ENCODE assay signal across 16 cellular contexts in genomic region chr17:81379523-81379942, GRCh38. TPM values are rescaled to one million over a fixed set of nuclear protein-coding genes. Genes with fewer than 3 reads are reported as not detected.
DNase-seq lines count a peak whose midpoint lies in the region; ATAC-seq and TF ChIP-seq lines count a peak whose summit lies in the region.
"Had no signal": no experiment of that assay in that cellular context is flagged by ENCODE, and none has a peak within 500 bp of the region (broad histone marks: within the 10 kb centered on the region; RNA-seq: fewer than 3 reads in every experiment).

No MANE protein-coding gene starts in this region.

- no peak for TF ChIP-seq CTCF in 22Rv1 (IDR thresholded peaks at IDR 0.05)
- no peak for TF ChIP-seq CTCF in IMR-90 (conservative IDR thresholded peaks at IDR 0.05; ENCODE audit: low read depth, low read length)
- peak in 3 of 7 experiments; percentile 11 to 27 (median 13) for TF ChIP-seq CTCF in body of pancreas (IDR thresholded peaks at IDR 0.05)

- DNase-seq in IMR-90, result no peak
- DNase-seq in body of pancreas, result peak; percentile 67 to 88 (median 80)
- no peak for DNase-seq in left lobe of liver (ENCODE audit: low spot score)
- DNase-seq in GF-D8 (lab: John Stamatoyannopoulos, UW), result no peak
- DNase-seq in activated CD4-positive, alpha-beta T cell treated with anti-CD3 and anti-CD28 coated beads, Interleukin-2, amount 50 U/mL, for 48 hours, result no peak
- no peak for DNase-seq in COR-L47 (lab: John Stamatoyannopoulos, UW)
- DNase-seq: activated CD4-positive, alpha-beta memory T cell treated with anti-CD3 and anti-CD28 coated beads, Interleukin-2, amount 10 ng/mL, durations not matched to agents 7 days and 5 days; activated naive CD4-positive, alpha-beta T cell; midbrain; NCI-H1417; stimulated activated CD4-positive, alpha-beta T cell treated with anti-CD3 and anti-CD28 coated beads, Interleukin-2, amount 100 ng/mL, for 24 hours; T-helper 2 cell had no signal

- H3K4me3 ChIP-seq in IMR-90 (ENCODE audit: insufficient read depth, low read depth, low read length) (no peak overlapping the region), body of pancreas (no peak overlapping the region)
- H3K4me3 ChIP-seq: esophagus muscularis mucosa, psoas muscle had no signal

- no peak overlapping the region for H3K23ac ChIP-seq in IMR-90 (ENCODE audit: low read depth, low read length)

- CTCF ChIA-PET in IMR-90 (lab: Yijun Ruan, JAX), result no interaction called here

- no peak for ATAC-seq in IMR-90 (ENCODE audit: low read depth)
- ATAC-seq in body of pancreas, result peak; percentile 81
- ATAC-seq in left lobe of liver, result peak; percentile 70
- no peak for ATAC-seq in GM19397 (IDR thresholded peaks at IDR 0.05; ENCODE audit: unreplicated experiment)

- no peak for TF ChIP-seq RAD21 in IMR-90 (IDR thresholded peaks at IDR 0.05; ENCODE audit: low read length)

- no peaks in the 10 kb centered on the region for H3K79me1 ChIP-seq in IMR-90 (ENCODE audit: low read depth in 1 of 2, low read length in 2 of 2)

- TF ChIP-seq POLR2A in IMR-90 (IDR thresholded peaks at IDR 0.05; ENCODE audit: low read depth, low read length) (no peak), body of pancreas (IDR thresholded peaks at IDR 0.05) (peak; percentile 23 to 49 (median 49))

- H3K27me3 ChIP-seq in IMR-90 (ENCODE audit: control insufficient read depth, insufficient read depth, low read length), result peaks cover 12% of the 10 kb centered on the region; the same call in 1 of the 2 replicates
- H3K27me3 ChIP-seq in body of pancreas, result no peaks in the 10 kb centered on the region

- H2BK120ac ChIP-seq in IMR-90 (ENCODE audit: low read depth, low read length), result no peak overlapping the region

- H3K9me3 ChIP-seq in IMR-90 (ENCODE audit: control insufficient read depth, insufficient read depth, low read length), result peaks cover 1% of the 10 kb centered on the region; the same call in 1 of the 2 replicates
- no peaks in the 10 kb centered on the region for H3K9me3 ChIP-seq in body of pancreas
- H3K9me3 ChIP-seq: esophagus muscularis mucosa, psoas muscle had no signal

- peak overlapping the region; percentile 50 for H2AK9ac ChIP-seq in IMR-90 (replicated peaks; ENCODE audit: low read depth, low read length, poor library complexity)

- in situ Hi-C loops in IMR-90 (cut with MboI; ENCODE audit: low sequenced_read_pairs), result no loop called here

- no peak overlapping the region for H4K8ac ChIP-seq in IMR-90 (ENCODE audit: low read depth in 2 of 2, low read length in 2 of 2)

- no peak overlapping the region for H3K14ac ChIP-seq in IMR-90 (replicated peaks; ENCODE audit: low read depth, low read length)

- H4K5ac ChIP-seq in IMR-90 (ENCODE audit: low read depth, low read length), result no peak overlapping the region

- H3K18ac ChIP-seq in IMR-90 (ENCODE audit: low read depth, low read length), result no peak overlapping the region

- dilution Hi-C loops in IMR-90 (cut with HindIII; ENCODE audit: low sequenced_read_pairs, unreplicated experiment), result no loop called here

- no peak overlapping the region for H2BK20ac ChIP-seq in IMR-90 (ENCODE audit: low read depth, low read length)

- H4K91ac ChIP-seq in IMR-90 (ENCODE audit: insufficient read depth, low read depth, low read length), result no peak overlapping the region

- BruUV-seq in IMR-90 (replicated peaks; lab: Mats Ljungman, UMichigan), result no TSS peak

- intact Hi-C loops in IMR-90 (cut with micrococcal nuclease), result no loop called here
- intact Hi-C loops in body of pancreas (cut with DNase I), result no loop called here

- no peak overlapping the region for H3K9ac ChIP-seq in IMR-90 (ENCODE audit: low read depth, low read length)

- POLR2A ChIA-PET in IMR-90 (lab: Charles Lee; ENCODE audit: unreplicated experiment), result no interaction called here

- no peak overlapping the region for H2BK5ac ChIP-seq in IMR-90 (ENCODE audit: low read depth, low read length, poor library complexity, severe bottlenecking)

- no peaks in the 10 kb centered on the region for H3K9me1 ChIP-seq in IMR-90 (ENCODE audit: insufficient read depth, low read length)

- H3K4ac ChIP-seq in IMR-90 (ENCODE audit: low read depth, low read length), result no peak overlapping the region

- H2AFZ ChIP-seq in IMR-90 (replicated peaks; ENCODE audit: low read length, poor library complexity), result no peak overlapping the region

- no peak overlapping the region for H2BK15ac ChIP-seq in IMR-90 (ENCODE audit: low read depth, low read length)

- 60% methylated on average over 3 of the region's 17 CpGs; no CpG with 5 or more reads in 1 of the 2 experiments for WGBS in IMR-90 (ENCODE audit: extremely low coverage in 2 of 2, insufficient read length in 1 of 2), 2 experiments
- WGBS in body of pancreas, 2 donors, result 63 to 68% methylated on average over 15 of the region's 17 CpGs

- no peaks in the 10 kb centered on the region for H3K36me3 ChIP-seq in IMR-90 (ENCODE audit: control insufficient read depth, insufficient read depth, low read length)
- H3K36me3 ChIP-seq in body of pancreas (replicated peaks in 1 of 2; ENCODE audit: insufficient read depth in 1 of 2, low read depth in 2 of 2), result no peaks in the 10 kb centered on the region
- H3K36me3 ChIP-seq: esophagus muscularis mucosa had no signal

- no peak overlapping the region for H2AK5ac ChIP-seq in IMR-90 (ENCODE audit: low read depth, low read length)

- H3K56ac ChIP-seq in IMR-90 (ENCODE audit: extremely low read depth, insufficient read depth, low read length), result no peak overlapping the region

- H3K27ac ChIP-seq in 22Rv1 (peak overlapping the region; percentile 95), IMR-90 (ENCODE audit: insufficient read depth, low read length) (no peak overlapping the region), body of pancreas (peak overlapping the region in 2 of 4 donors; percentile 12 to 42)
- H3K27ac ChIP-seq: esophagus muscularis mucosa, psoas muscle had no signal

- H3K4me2 ChIP-seq in IMR-90 (ENCODE audit: low read depth, low read length), result no peak overlapping the region

- no peaks in the 10 kb centered on the region for H3K4me1 ChIP-seq in IMR-90 (ENCODE audit: control insufficient read depth, insufficient read depth, low read length)
- H3K4me1 ChIP-seq in body of pancreas, result peaks cover 4% of the 10 kb centered on the region
- H3K4me1 ChIP-seq: esophagus muscularis mucosa, psoas muscle had no signal

- H4K20me1 ChIP-seq in IMR-90 (ENCODE audit: insufficient read depth, low read length), result no peaks in the 10 kb centered on the region

TF ChIP-seq in IMR-90, 13 proteins besides CTCF, POLR2A, EP300 and RAD21:
- TF ChIP-seq USF2 (IDR thresholded peaks at IDR 0.05; ENCODE audit: low read depth, low read length) (no peak), RCOR1 (IDR thresholded peaks at IDR 0.05; ENCODE audit: insufficient replicate concordance, low read length) (no peak), MAFK (IDR thresholded peaks at IDR 0.05; ENCODE audit: low read depth, low read length) (no peak), NFE2L2 (IDR thresholded peaks at IDR 0.05; ENCODE audit: low read depth, low read length) (no peak), MXI1 (IDR thresholded peaks at IDR 0.05; ENCODE audit: borderline replicate concordance, low read depth, low read length) (no peak), BHLHE40 (IDR thresholded peaks at IDR 0.05; ENCODE audit: low read depth, low read length) (no peak)

RNA-seq across cellular contexts. Expression of gene BAHCC1, which starts 15.7 kb away (rescaled TPM):
- total RNA-seq in IMR-90 (2012; rRNA removed) (0.36 and 0.83 TPM in 2 replicates), body of pancreas (10 to 100 TPM in 1 of 2 donors, 1 to 10 TPM in 1; 5.7 to 14.8 TPM), left lobe of liver (8.0 TPM)
- polyA plus RNA-seq in IMR-90 (2012; rRNA removed), result 7.8 and 8.1 TPM in 2 replicates
- 4.4 and 5.5 TPM in 2 replicates for polyA plus RNA-seq in IMR-90 (2012; cell fraction: cytosol; rRNA removed)
- polyA plus RNA-seq in IMR-90 (2012; cell fraction: nucleus; rRNA removed; ENCODE audit: low replicate concordance), result 24.1 and 56.3 TPM in 2 replicates

Comparison
In these comparisons a context has a peak if more than half of its experiments do, and no peak if none do; other contexts are left out.
1. ATAC-seq: peak in body of pancreas (single experiment) and left lobe of liver (single experiment); none in IMR-90 (single experiment) and GM19397 (single experiment).
2. DNase-seq: peak in body of pancreas (4 of 4); none in IMR-90 (single experiment), left lobe of liver (single experiment), GF-D8 (single experiment), activated CD4-positive, alpha-beta T cell treated with anti-CD3 and anti-CD28 coated beads, Interleukin-2, amount 50 U/mL, for 48 hours (0 of 2) and COR-L47 (single experiment).